In the genomic region with DNA sequence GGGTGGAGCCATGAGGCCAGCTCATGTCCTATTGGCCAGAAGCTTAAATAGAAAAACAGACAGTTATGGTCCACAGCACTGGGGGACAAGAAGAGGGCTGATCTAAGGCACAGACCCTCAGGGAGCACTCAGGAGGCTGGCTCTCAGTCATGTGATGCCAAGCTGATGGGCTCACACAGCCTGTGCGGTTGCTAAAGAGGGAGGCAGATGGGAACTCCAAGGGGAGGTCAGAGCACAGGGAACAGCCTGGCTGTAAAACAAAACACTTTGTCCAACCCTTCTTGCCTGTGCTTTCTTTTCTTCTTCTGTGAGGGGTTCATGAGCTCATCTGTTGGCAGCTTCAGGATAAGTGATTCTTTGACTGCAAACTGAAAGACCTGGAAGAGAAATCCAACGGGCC, we compare ENCODE assay signal across 25 cellular contexts. TPM values are rescaled to one million over a fixed set of nuclear protein-coding genes. Genes with fewer than 3 reads are reported as not detected.
DNase-seq lines count a peak whose midpoint lies in the region; ATAC-seq and TF ChIP-seq lines count a peak whose summit lies in the region.
"Had no signal": no experiment of that assay in that cellular context is flagged by ENCODE, and none has a peak within 500 bp of the region (broad histone marks: within the 10 kb centered on the region; RNA-seq: fewer than 3 reads in every experiment).

No MANE protein-coding gene starts in this region.

- H3K4me3 ChIP-seq in CD4-positive, CD25-positive, alpha-beta regulatory T cell (ENCODE audit: low read depth, low read length) = no peak overlapping the region
- no peak overlapping the region for H3K4me3 ChIP-seq in fibroblast of mammary gland (ENCODE audit: control insufficient read depth, low read depth, low read length)
- H3K4me3 ChIP-seq: A549, SJCRH30 had no signal

- H3K4me1 ChIP-seq in CD4-positive, CD25-positive, alpha-beta regulatory T cell (ENCODE audit: control insufficient read depth, insufficient read depth, low read length, poor library complexity, severe bottlenecking) = peaks cover 55% of the 10 kb centered on the region
- H3K4me1 ChIP-seq: A549, SJCRH30 had no signal

- no peak for TF ChIP-seq CTCF in fibroblast of mammary gland (conservative IDR thresholded peaks at IDR 0.05; ENCODE audit: control insufficient read depth, insufficient read depth, low read depth, low read length)

- peaks cover 12 to 57% (median 43%) of the 10 kb centered on the region in 4 donors for H3K4me1 Mint-ChIP-seq in CD4-positive, CD25-positive, alpha-beta regulatory T cell

- H3K9me3 ChIP-seq in CD4-positive, CD25-positive, alpha-beta regulatory T cell (ENCODE audit: control insufficient read depth in 2 of 2, low read length in 2 of 2) = no peaks in the 10 kb centered on the region
- H3K9me3 ChIP-seq: A549, SJCRH30 had no signal

- H3K9me3 Mint-ChIP-seq in CD4-positive, CD25-positive, alpha-beta regulatory T cell = peaks cover 0 to 1% (median 0%) of the 10 kb centered on the region in 7 donors
- H3K9me3 Mint-ChIP-seq: CD4-positive, alpha-beta T cell; HFFc6 had no signal

- DNase-seq in CD4-positive, CD25-positive, alpha-beta regulatory T cell = no peak
- DNase-seq in NCI-H2171 (lab: John Stamatoyannopoulos, UW) (peak; percentile 19), fibroblast of mammary gland (ENCODE audit: low read depth) (peak; percentile 4), posterior vena cava (ENCODE audit: low spot score) (peak; percentile 19)
- DNase-seq: CD4-positive, alpha-beta T cell; COR-L47; GDM1; H7; HFFc6; NCI-H1105; NCI-H146; NCI-H2029; NCI-H345; NCI-H524; NCI-H774; OCI-M1; SJCRH30; T-helper 1 cell had no signal

- H3K27ac ChIP-seq in CD4-positive, CD25-positive, alpha-beta regulatory T cell (ENCODE audit: insufficient read depth, low read length, poor library complexity, severe bottlenecking) = peak overlapping the region; percentile 37
- H3K27ac ChIP-seq: A549, HL-60, SJCRH30 had no signal

- peak overlapping the region in 2 of 3 donors; percentile 55 to 81 for H3K27ac Mint-ChIP-seq in CD4-positive, CD25-positive, alpha-beta regulatory T cell
- H3K27ac Mint-ChIP-seq: B cell; CD4-positive, alpha-beta T cell; HFFc6 had no signal

- H3K27me3 ChIP-seq in CD4-positive, CD25-positive, alpha-beta regulatory T cell (ENCODE audit: control insufficient read depth, insufficient read depth, low read length) = no peaks in the 10 kb centered on the region
- H3K27me3 ChIP-seq: SJCRH30 had no signal

- peaks cover 53% of the 10 kb centered on the region for H3K36me3 Mint-ChIP-seq in CD4-positive, CD25-positive, alpha-beta regulatory T cell

- no peak for ATAC-seq in CD4-positive, CD25-positive, alpha-beta regulatory T cell (ENCODE audit: low read depth in 2 of 2)
- ATAC-seq in HG02973 (IDR thresholded peaks at IDR 0.05; ENCODE audit: unreplicated experiment) = no peak
- no peak for ATAC-seq in GM19351 (IDR thresholded peaks at IDR 0.05; ENCODE audit: unreplicated experiment)
- ATAC-seq in GM18517 (IDR thresholded peaks at IDR 0.05; ENCODE audit: unreplicated experiment) = no peak
- ATAC-seq: A549 had no signal

- H3K27me3 Mint-ChIP-seq in CD4-positive, CD25-positive, alpha-beta regulatory T cell = no peaks in the 10 kb centered on the region
- H3K27me3 Mint-ChIP-seq: B cell; CD4-positive, alpha-beta T cell had no signal

- intact Hi-C loops in posterior vena cava (cut with DNase I) = loop anchor here in 1 of 2 donors (10.0 kb wide), 1 partner anchor 115 kb away; the partner anchor contains the start of gene BECN1

- peak overlapping the region in 1 of 4 donors; percentile 77 for H3K4me3 Mint-ChIP-seq in CD4-positive, CD25-positive, alpha-beta regulatory T cell
- H3K4me3 Mint-ChIP-seq: B cell; CD4-positive, alpha-beta T cell; HFFc6 had no signal

- peaks cover 79% of the 10 kb centered on the region for H3K36me3 ChIP-seq in CD4-positive, CD25-positive, alpha-beta regulatory T cell (ENCODE audit: control insufficient read depth, insufficient read depth, low read length)

RNA-seq across cellular contexts. Expression of gene CNTNAP1, which starts 27.2 kb away (rescaled TPM):
- total RNA-seq in CD4-positive, CD25-positive, alpha-beta regulatory T cell = 54.9 TPM
- 1 to 10 TPM in 3 of 4 donors, under 1 TPM in 1; 0.94 to 1.7 (median 1.4) TPM for polyA plus RNA-seq in CD4-positive, CD25-positive, alpha-beta regulatory T cell
- total RNA-seq in posterior vena cava = 10 to 100 TPM; 11.0 to 24.8 TPM

RNA-seq across cellular contexts. Expression of gene CCR10, which starts 27.9 kb away (rescaled TPM):
- 20.6 TPM for total RNA-seq in CD4-positive, CD25-positive, alpha-beta regulatory T cell
- 100 to 1,000 TPM in 1 of 4 donors, 10 to 100 TPM in 3; 45.2 to 133 (median 63.9) TPM for polyA plus RNA-seq in CD4-positive, CD25-positive, alpha-beta regulatory T cell
- 1 to 10 TPM; 1.7 to 2.5 TPM for total RNA-seq in posterior vena cava
- total RNA-seq: HT-29 had no signal

RNA-seq across cellular contexts. Expression of gene PLEKHH3, which starts 32.8 kb away (rescaled TPM):
- total RNA-seq in CD4-positive, CD25-positive, alpha-beta regulatory T cell = 4.8 TPM
- 1 to 10 TPM in 1 of 4 donors, under 1 TPM in 3; 0.38 to 1.1 (median 0.66) TPM for polyA plus RNA-seq in CD4-positive, CD25-positive, alpha-beta regulatory T cell
- 10 to 100 TPM; 22.2 to 24.8 TPM for total RNA-seq in posterior vena cava

RNA-seq across cellular contexts. Expression of gene EZH1, which starts 35.3 kb away (rescaled TPM):
- total RNA-seq in CD4-positive, CD25-positive, alpha-beta regulatory T cell = 123 TPM
- 10 to 100 TPM; 38.7 to 57.9 (median 49.5) TPM for polyA plus RNA-seq in CD4-positive, CD25-positive, alpha-beta regulatory T cell
- 10 to 100 TPM; 50.2 to 53.5 TPM for total RNA-seq in posterior vena cava

RNA-seq across cellular contexts. Expression of gene TUBG2, which starts 50.5 kb away (rescaled TPM):
- 13.7 TPM for total RNA-seq in CD4-positive, CD25-positive, alpha-beta regulatory T cell
- polyA plus RNA-seq in CD4-positive, CD25-positive, alpha-beta regulatory T cell = 1 to 10 TPM; 2.8 to 4.0 (median 3.8) TPM
- 10 to 100 TPM; 17.9 to 19.8 TPM for total RNA-seq in posterior vena cava

Comparison
In these comparisons a context has a peak if more than half of its experiments do, and no peak if none do; other contexts are left out.
1. DNase-seq: peak in NCI-H2171 (single experiment), fibroblast of mammary gland (single experiment) and posterior vena cava (single experiment); none in CD4-positive, CD25-positive, alpha-beta regulatory T cell (0 of 3).